In the genomic region with DNA sequence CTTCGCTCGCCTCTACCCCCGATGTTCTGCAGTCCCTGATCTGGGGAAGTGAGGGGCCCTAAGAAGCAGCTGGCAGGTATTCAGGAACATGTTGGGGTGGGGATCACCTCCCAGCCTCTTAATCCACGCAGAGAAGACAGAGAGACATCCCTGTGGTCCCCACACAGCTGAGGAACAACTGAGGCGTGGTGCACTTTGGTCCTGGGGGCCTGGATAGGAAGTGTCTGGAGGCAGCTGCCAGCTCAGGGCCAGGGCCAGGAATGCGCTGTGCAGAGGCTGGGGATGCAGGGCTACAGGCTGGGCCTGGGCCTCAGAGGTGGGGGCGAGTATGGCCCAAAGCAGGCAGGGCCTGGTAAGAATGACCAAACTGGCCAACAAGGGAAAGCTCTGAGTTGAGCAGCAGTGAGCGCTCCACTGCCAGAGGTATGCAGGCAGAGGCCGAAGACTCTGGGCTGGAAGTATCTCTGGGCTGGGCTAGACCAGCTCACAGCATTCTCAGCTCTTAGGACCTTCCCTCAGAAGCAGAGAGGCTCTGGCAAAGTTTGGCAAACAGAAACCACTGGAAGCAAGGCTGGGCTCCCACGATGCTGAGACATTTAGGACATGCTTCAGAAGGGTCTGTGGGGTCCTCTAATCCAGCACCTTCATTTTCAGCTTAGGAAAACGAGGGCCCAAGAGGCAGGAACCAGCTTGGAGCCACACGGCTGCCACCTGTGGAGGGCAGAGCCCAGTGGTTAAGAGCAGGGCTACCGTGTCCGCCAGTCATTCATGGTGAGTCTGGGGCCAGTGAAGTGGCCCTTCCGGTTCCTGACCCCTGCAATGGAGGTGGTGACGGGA, we compare ENCODE assay signal across 14 cellular contexts.
"Had no signal": no experiment of that assay in that cellular context is flagged by ENCODE, and none has a peak within 500 bp of the region (broad histone marks: within the 10 kb centered on the region; RNA-seq: fewer than 3 reads in every experiment).

No MANE protein-coding gene starts in this region.

- H3K36me3 ChIP-seq: prostate gland had no signal

- H3K27me3 Mint-ChIP-seq: activated B cell treated with CpG ODN at 0.5 μM for 24 hours; activated CD4-positive, alpha-beta T cell treated with anti-CD3 and anti-CD28 coated beads, Interleukin-2, amount 10 ng/mL, durations not matched to agents 24 days and 14 days; activated naive CD8-positive, alpha-beta T cell had no signal

- H3K9me3 ChIP-seq: left lung, prostate gland, right lobe of liver had no signal

- H3K4me3 ChIP-seq: left lung, prostate gland, right lobe of liver had no signal

- H3K4me1 Mint-ChIP-seq: activated B cell treated with CpG ODN at 0.5 μM for 24 hours; activated CD4-positive, alpha-beta T cell treated with anti-CD3 and anti-CD28 coated beads, Interleukin-2, amount 10 ng/mL, durations not matched to agents 24 days and 14 days; stimulated activated effector memory CD8-positive, alpha-beta T cell treated with anti-CD3 and anti-CD28 coated beads, Interleukin-12 subunit alpha, Interleukin-12 subunit beta, amount 100 ng/mL, for 72 hours had no signal

- H3K27me3 ChIP-seq: foreskin keratinocyte, left lung, right lobe of liver had no signal

- ATAC-seq: foreskin keratinocyte; left lung; stimulated activated effector memory CD8-positive, alpha-beta T cell treated with anti-CD3 and anti-CD28 coated beads, Interleukin-12 subunit alpha, Interleukin-12 subunit beta, amount 100 ng/mL, for 72 hours had no signal

- H3K4me1 ChIP-seq: foreskin keratinocyte, left lung, prostate gland, right lobe of liver had no signal

- H3K36me3 Mint-ChIP-seq: activated naive CD8-positive, alpha-beta T cell had no signal

- H3K27ac ChIP-seq: foreskin keratinocyte, left lung, prostate gland, right lobe of liver had no signal

- H3K27ac Mint-ChIP-seq: activated B cell treated with CpG ODN at 0.5 μM for 24 hours; activated CD4-positive, alpha-beta T cell treated with anti-CD3 and anti-CD28 coated beads, Interleukin-2, amount 10 ng/mL, durations not matched to agents 24 days and 14 days; activated naive CD8-positive, alpha-beta T cell; stimulated activated effector memory CD8-positive, alpha-beta T cell treated with anti-CD3 and anti-CD28 coated beads, Interleukin-12 subunit alpha, Interleukin-12 subunit beta, amount 100 ng/mL, for 72 hours had no signal

- H3K9me3 Mint-ChIP-seq: activated B cell treated with CpG ODN at 0.5 μM for 24 hours; activated CD4-positive, alpha-beta T cell treated with anti-CD3 and anti-CD28 coated beads, Interleukin-2, amount 10 ng/mL, durations not matched to agents 24 days and 14 days; stimulated activated effector memory CD8-positive, alpha-beta T cell treated with anti-CD3 and anti-CD28 coated beads, Interleukin-12 subunit alpha, Interleukin-12 subunit beta, amount 100 ng/mL, for 72 hours had no signal

- DNase-seq: activated B cell treated with CpG ODN at 0.5 μM for 24 hours; activated CD4-positive, alpha-beta T cell treated with anti-CD3 and anti-CD28 coated beads, Interleukin-2, amount 10 ng/mL, durations not matched to agents 24 days and 14 days; activated T-cell treated with anti-CD3 and anti-CD28 coated beads for 4 hours; anterior cingulate cortex; foreskin keratinocyte; left lung; mesendoderm; substantia nigra; T-helper 2 cell; trophoblast cell had no signal

- H3K4me3 Mint-ChIP-seq: activated B cell treated with CpG ODN at 0.5 μM for 24 hours; activated CD4-positive, alpha-beta T cell treated with anti-CD3 and anti-CD28 coated beads, Interleukin-2, amount 10 ng/mL, durations not matched to agents 24 days and 14 days; activated naive CD8-positive, alpha-beta T cell; stimulated activated effector memory CD8-positive, alpha-beta T cell treated with anti-CD3 and anti-CD28 coated beads, Interleukin-12 subunit alpha, Interleukin-12 subunit beta, amount 100 ng/mL, for 72 hours had no signal
